ENCODE assay signal across 30 cellular contexts in the genomic region with DNA sequence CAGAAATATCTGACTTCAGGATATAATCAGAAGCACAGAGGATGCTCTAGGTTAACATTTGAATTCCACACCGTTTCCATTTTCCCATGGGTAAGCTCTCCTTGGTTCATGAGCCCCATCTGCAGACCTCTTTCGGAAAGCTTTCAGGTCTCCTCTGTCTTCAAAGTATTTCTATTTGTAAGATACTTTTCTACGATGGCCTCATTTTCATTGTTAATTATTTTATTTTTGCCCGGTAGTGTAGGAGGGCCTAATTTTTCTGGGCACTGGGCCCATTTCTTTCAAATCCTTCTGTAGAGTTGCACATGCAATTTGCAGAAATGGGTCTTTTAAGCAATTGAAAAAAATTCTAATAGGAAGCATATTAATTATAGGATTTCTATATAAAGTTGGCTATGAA. TPM values are rescaled to one million over a fixed set of nuclear protein-coding genes. Genes with fewer than 3 reads are reported as not detected.
DNase-seq lines count a peak whose midpoint lies in the region; ATAC-seq, FAIRE-seq and TF ChIP-seq lines count a peak whose summit lies in the region.
"Had no signal": no experiment of that assay in that cellular context is flagged by ENCODE, and none has a peak within 500 bp of the region (broad histone marks: within the 10 kb centered on the region; RNA-seq: fewer than 3 reads in every experiment).

No MANE protein-coding gene starts in this region.

- ATAC-seq in GM21576 (IDR thresholded peaks at IDR 0.05; ENCODE audit: unreplicated experiment) (no peak), Right ventricle myocardium superior (ENCODE audit: poor library complexity) (no peak)
- ATAC-seq: CD8-positive, alpha-beta T cell; left ventricle myocardium superior; naive thymus-derived CD8-positive, alpha-beta T cell; stimulated activated effector memory CD8-positive, alpha-beta T cell treated with anti-CD3 and anti-CD28 coated beads, Interleukin-12 subunit alpha, Interleukin-12 subunit beta, amount 100 ng/mL, for 72 hours; upper lobe of right lung had no signal

- peaks cover 35% of the 10 kb centered on the region for H3K36me3 Mint-ChIP-seq in brain

- H3K4me3 ChIP-seq in kidney (ENCODE audit: low read length in 2 of 2): no peak overlapping the region
- H3K4me3 ChIP-seq: ascending aorta, upper lobe of right lung had no signal

- H3K9me3 ChIP-seq in kidney (ENCODE audit: control insufficient read depth in 1 of 2, low read length in 2 of 2): no peaks in the 10 kb centered on the region
- H3K9me3 ChIP-seq: ascending aorta, upper lobe of right lung had no signal

- FAIRE-seq in kidney (lab: Jason Lieb, UNC): no peak
- FAIRE-seq: endothelial cell of umbilical vein, H54, small intestine had no signal

- H3K4me1 Mint-ChIP-seq in brain: peaks cover 94% of the 10 kb centered on the region
- H3K4me1 Mint-ChIP-seq: immature natural killer cell; mesothelial cell of epicardium; stimulated activated effector memory CD8-positive, alpha-beta T cell treated with anti-CD3 and anti-CD28 coated beads, Interleukin-12 subunit alpha, Interleukin-12 subunit beta, amount 100 ng/mL, for 72 hours had no signal

- in situ Hi-C loops in G401 (cut with HindIII; ENCODE audit: low sequenced_read_pairs): no loop called here

- no peak overlapping the region for H3K9ac ChIP-seq in kidney (ENCODE audit: low read length in 2 of 2)

- no peak overlapping the region for H3K27ac ChIP-seq in kidney (ENCODE audit: low read depth in 2 of 2, low read length in 2 of 2)
- H3K27ac ChIP-seq: ascending aorta, RWPE1, upper lobe of right lung, WERI-Rb-1 had no signal

- intact Hi-C loops in Right ventricle myocardium superior (cut with DNase I) (no loop called here), kidney (cut with DNase I) (no loop called here)

- H3K27ac Mint-ChIP-seq in brain: peak overlapping the region in 4 of 5 experiments; percentile 65 to 78 (median 73)
- H3K27ac Mint-ChIP-seq: activated CD4-positive, alpha-beta T cell treated with anti-CD3 and anti-CD28 coated beads, Interleukin-2, amount 10 ng/mL, durations not matched to agents 7 days and 5 days; activated naive CD8-positive, alpha-beta T cell; CD8-positive, alpha-beta T cell; immature natural killer cell; mesothelial cell of epicardium; naive thymus-derived CD8-positive, alpha-beta T cell; stimulated activated effector memory CD8-positive, alpha-beta T cell treated with anti-CD3 and anti-CD28 coated beads, Interleukin-12 subunit alpha, Interleukin-12 subunit beta, amount 100 ng/mL, for 72 hours; T-helper 2 cell treated with Interferon-gamma antibody and Interleukin-4, amounts not matched to agents 5 μg/mL and 100 μg/mL, for 36 hours had no signal

- H3K4me3 Mint-ChIP-seq in brain: peak overlapping the region in 3 of 5 experiments; percentile 30 to 53 (median 45)
- H3K4me3 Mint-ChIP-seq: activated CD4-positive, alpha-beta T cell treated with anti-CD3 and anti-CD28 coated beads, Interleukin-2, amount 10 ng/mL, durations not matched to agents 7 days and 5 days; activated naive CD8-positive, alpha-beta T cell; CD8-positive, alpha-beta T cell; immature natural killer cell; mesothelial cell of epicardium; naive thymus-derived CD8-positive, alpha-beta T cell; stimulated activated effector memory CD8-positive, alpha-beta T cell treated with anti-CD3 and anti-CD28 coated beads, Interleukin-12 subunit alpha, Interleukin-12 subunit beta, amount 100 ng/mL, for 72 hours; T-helper 2 cell treated with Interferon-gamma antibody and Interleukin-4, amounts not matched to agents 5 μg/mL and 100 μg/mL, for 36 hours had no signal

- no peaks in the 10 kb centered on the region for H3K4me1 ChIP-seq in kidney (ENCODE audit: control insufficient read depth in 1 of 2, insufficient read depth in 1 of 2, low read depth in 1 of 2, low read length in 2 of 2)
- H3K4me1 ChIP-seq: ascending aorta, upper lobe of right lung had no signal

- peak; percentile 56 for DNase-seq in G401 (ENCODE audit: low spot score)
- peak; percentile 89 for DNase-seq in NCI-H1105 treated with DMSO at 0.1 percent for 48 hours (lab: John Stamatoyannopoulos, UW)
- peak; percentile 25 for DNase-seq in foreskin melanocyte
- DNase-seq in Right ventricle myocardium superior: no peak
- no peak for DNase-seq in kidney
- DNase-seq in NCI-H2171 (lab: John Stamatoyannopoulos, UW): no peak
- DNase-seq: activated CD4-positive, alpha-beta T cell treated with anti-CD3 and anti-CD28 coated beads, Interleukin-2, amount 10 ng/mL, durations not matched to agents 7 days and 5 days; CD8-positive, alpha-beta T cell; central memory CD4-positive, alpha-beta T cell; GF-D8; immature natural killer cell; Karpas-422; left ventricle myocardium superior; naive thymus-derived CD8-positive, alpha-beta T cell; NCI-H2029; NCI-H446 treated with DMSO at 0.1 percent for 48 hours; small intestine; stimulated activated CD4-positive, alpha-beta T cell treated with anti-CD3 and anti-CD28 coated beads, Interleukin-2, amount 100 ng/mL, for 24 hours; upper lobe of right lung; WERI-Rb-1 had no signal

- TF ChIP-seq CTCF in brain (conservative IDR thresholded peaks at IDR 0.05): peak in 1 of 2 experiments; percentile 9
- TF ChIP-seq CTCF in kidney (IDR thresholded peaks at IDR 0.05; ENCODE audit: borderline replicate concordance, extremely low read depth, insufficient read depth): no peak

- peaks cover 18 to 26% of the 10 kb centered on the region in 2 donors for H3K36me3 ChIP-seq in kidney (ENCODE audit: control insufficient read depth in 1 of 2, insufficient read depth in 2 of 2, low read length in 2 of 2)

- H3K27me3 Mint-ChIP-seq in brain: no peaks in the 10 kb centered on the region
- H3K27me3 Mint-ChIP-seq: activated CD4-positive, alpha-beta T cell treated with anti-CD3 and anti-CD28 coated beads, Interleukin-2, amount 10 ng/mL, durations not matched to agents 7 days and 5 days; activated naive CD8-positive, alpha-beta T cell; naive thymus-derived CD8-positive, alpha-beta T cell had no signal

- no peaks in the 10 kb centered on the region for H3K9me3 Mint-ChIP-seq in brain
- H3K9me3 Mint-ChIP-seq: activated CD4-positive, alpha-beta T cell treated with anti-CD3 and anti-CD28 coated beads, Interleukin-2, amount 10 ng/mL, durations not matched to agents 7 days and 5 days; CD8-positive, alpha-beta T cell; immature natural killer cell; mesothelial cell of epicardium; naive thymus-derived CD8-positive, alpha-beta T cell; stimulated activated effector memory CD8-positive, alpha-beta T cell treated with anti-CD3 and anti-CD28 coated beads, Interleukin-12 subunit alpha, Interleukin-12 subunit beta, amount 100 ng/mL, for 72 hours; T-helper 2 cell treated with Interferon-gamma antibody and Interleukin-4, amounts not matched to agents 5 μg/mL and 100 μg/mL, for 36 hours had no signal

RNA-seq across cellular contexts. Expression of a gene that starts 53.8 kb away (rescaled TPM):
- total RNA-seq in G401 (2014; rRNA removed; shearing (Covaris generic)): 189 and 242 TPM in 2 replicates
- polyA plus RNA-seq in brain (ENCODE audit: insufficient read depth, low read depth, low replicate concordance) (27.2 TPM), kidney (ENCODE audit: insufficient read depth, low read depth, low replicate concordance) (71.3 TPM)
- total RNA-seq in Right ventricle myocardium superior (90.3 TPM), kidney (66.2 TPM)

Comparison
In these comparisons a context has a peak if more than half of its experiments do, and no peak if none do; other contexts are left out.
1. DNase-seq: peak in G401 (single experiment), NCI-H1105 treated with DMSO at 0.1 percent for 48 hours (single experiment) and foreskin melanocyte (single experiment); none in Right ventricle myocardium superior (single experiment), kidney (single experiment) and NCI-H2171 (single experiment).